9 cellular contexts compared by ENCODE assay signal in genomic region chr5:59745422-59745863, GRCh38.
DNase-seq lines count a peak whose midpoint lies in the region; TF ChIP-seq lines count a peak whose summit lies in the region.
"Had no signal": no experiment of that assay in that cellular context is flagged by ENCODE, and none has a peak within 500 bp of the region (broad histone marks: within the 10 kb centered on the region; RNA-seq: fewer than 3 reads in every experiment).

No MANE protein-coding gene starts in this region.

- H3K27ac Mint-ChIP-seq in activated naive CD4-positive, alpha-beta T cell treated with anti-CD3 and anti-CD28 coated beads for 36 hours, result no peak overlapping the region

- no peak overlapping the region for H3K4me3 ChIP-seq in PC-9
- no peak overlapping the region for H3K4me3 ChIP-seq in rectal smooth muscle tissue (ENCODE audit: low read length)

- H3K4me3 Mint-ChIP-seq in activated naive CD4-positive, alpha-beta T cell treated with anti-CD3 and anti-CD28 coated beads for 36 hours, result no peak overlapping the region

- H3K27me3 ChIP-seq in PC-9 (ENCODE audit: insufficient read depth, low read depth), result no peaks in the 10 kb centered on the region
- no peaks in the 10 kb centered on the region for H3K27me3 ChIP-seq in rectal smooth muscle tissue (ENCODE audit: control insufficient read depth, insufficient read depth, low read length)

- H4K20me1 ChIP-seq in PC-9 (ENCODE audit: insufficient read depth), result no peaks in the 10 kb centered on the region

- peaks cover 11% of the 10 kb centered on the region; the same call in 1 of the 2 replicates for H3K79me2 ChIP-seq in PC-9 (ENCODE audit: low read depth)

- H3K4me2 ChIP-seq in PC-9, result peak overlapping the region; percentile 22; the same call in 1 of the 2 replicates

- CTCF ChIA-PET in PC-9 (lab: Charles Lee), result no interaction called here
- CTCF ChIA-PET in activated naive CD4-positive, alpha-beta T cell treated with anti-CD3 and anti-CD28 coated beads for 36 hours (lab: Charles Lee), result interaction anchor here (0.7 kb wide), 1 partner anchor 13 kb away, joined by 3 read pairs; no protein-coding TSS in a partner anchor

- no peaks in the 10 kb centered on the region for H3K9me2 ChIP-seq in PC-9 (ENCODE audit: insufficient read depth)

- POLR2A ChIA-PET in PC-9 (lab: Charles Lee; ENCODE audit: unreplicated experiment), result no interaction called here

- H3K27me3 Mint-ChIP-seq in activated naive CD4-positive, alpha-beta T cell treated with anti-CD3 and anti-CD28 coated beads for 36 hours (ENCODE audit: low read depth), result no peaks in the 10 kb centered on the region

- peaks cover 16% of the 10 kb centered on the region; the same call in 1 of the 2 replicates for H3F3A ChIP-seq in PC-9 (ENCODE audit: insufficient read depth, low read depth)

- no peak overlapping the region for H2AFZ ChIP-seq in PC-9

- no TSS peak for BruUV-seq in PC-9 (replicated peaks; lab: Mats Ljungman, UMichigan)

- H3K4me1 ChIP-seq in PC-9 (replicated peaks; ENCODE audit: insufficient read depth), result peaks cover 36% of the 10 kb centered on the region
- peaks cover 9% of the 10 kb centered on the region for H3K4me1 ChIP-seq in rectal smooth muscle tissue (ENCODE audit: control insufficient read depth, insufficient read depth, low read length)

- peak overlapping the region; percentile 41; the same call in 1 of the 2 replicates for H3K27ac ChIP-seq in PC-9
- peak overlapping the region; percentile 71 for H3K27ac ChIP-seq in rectal smooth muscle tissue (ENCODE audit: low read depth, low read length)

- no peaks in the 10 kb centered on the region for H3K9me3 ChIP-seq in PC-9 (ENCODE audit: insufficient read depth, low read depth)

- H3K4me1 Mint-ChIP-seq in activated naive CD4-positive, alpha-beta T cell treated with anti-CD3 and anti-CD28 coated beads for 36 hours (ENCODE audit: low read depth), result no peaks in the 10 kb centered on the region

- H3K9ac ChIP-seq in rectal smooth muscle tissue (ENCODE audit: low read length), result no peak overlapping the region

- no peaks in the 10 kb centered on the region for H3K36me3 Mint-ChIP-seq in activated naive CD4-positive, alpha-beta T cell treated with anti-CD3 and anti-CD28 coated beads for 36 hours (ENCODE audit: low read depth)

- intact Hi-C loops in PC-9 (cut with micrococcal nuclease; ENCODE audit: unreplicated experiment), result loop anchor here (10.0 kb wide), 1 partner anchor 49 kb away; no protein-coding TSS in a partner anchor
- intact Hi-C loops in activated naive CD4-positive, alpha-beta T cell treated with anti-CD3 and anti-CD28 coated beads for 36 hours (cut with micrococcal nuclease), result loop anchor here (2.0 kb wide), 1 partner anchor 23 kb away; no protein-coding TSS in a partner anchor

- H3K36me3 ChIP-seq in PC-9 (ENCODE audit: low read depth), result no peaks in the 10 kb centered on the region
- no peaks in the 10 kb centered on the region for H3K36me3 ChIP-seq in rectal smooth muscle tissue (ENCODE audit: control insufficient read depth, insufficient read depth, low read length)

- no peaks in the 10 kb centered on the region for H3K9me3 Mint-ChIP-seq in activated naive CD4-positive, alpha-beta T cell treated with anti-CD3 and anti-CD28 coated beads for 36 hours

- TF ChIP-seq CTCF in PC-9 (conservative IDR thresholded peaks at IDR 0.05), result no peak

- DNase-seq in DMS79 treated with DMSO at 0.1 percent for 48 hours (lab: John Stamatoyannopoulos, UW) (peak; percentile 6), PC-9 (peak in 1 of 2 experiments; percentile 43), fibroblast of the conjunctiva (ENCODE audit: low read depth) (peak; percentile 91), dedifferentiated amniotic fluid mesenchymal stem cell (ENCODE audit: extremely low spot score) (no peak), globus pallidus (ENCODE audit: low spot score) (no peak)
- DNase-seq in NK-92 treated with Interleukin-12 subunit alpha and Interleukin-12 subunit beta, amount 100 ng/mL, for 24 hours (lab: John Stamatoyannopoulos, UW), result no peak
- DNase-seq in activated naive CD4-positive, alpha-beta T cell treated with anti-CD3 and anti-CD28 coated beads for 36 hours, result no peak
- DNase-seq: activated T-cell treated with anti-CD3 and anti-CD28 coated beads, Interleukin-2, amount 50 U/mL, for 1 hour had no signal

Comparison
In these comparisons a context has a peak if more than half of its experiments do, and no peak if none do; other contexts are left out.
1. DNase-seq: peak in DMS79 treated with DMSO at 0.1 percent for 48 hours (single experiment) and fibroblast of the conjunctiva (single experiment); none in dedifferentiated amniotic fluid mesenchymal stem cell (single experiment), NK-92 treated with Interleukin-12 subunit alpha and Interleukin-12 subunit beta, amount 100 ng/mL, for 24 hours (single experiment), activated naive CD4-positive, alpha-beta T cell treated with anti-CD3 and anti-CD28 coated beads for 36 hours (single experiment) and globus pallidus (single experiment).